In the genomic region with DNA sequence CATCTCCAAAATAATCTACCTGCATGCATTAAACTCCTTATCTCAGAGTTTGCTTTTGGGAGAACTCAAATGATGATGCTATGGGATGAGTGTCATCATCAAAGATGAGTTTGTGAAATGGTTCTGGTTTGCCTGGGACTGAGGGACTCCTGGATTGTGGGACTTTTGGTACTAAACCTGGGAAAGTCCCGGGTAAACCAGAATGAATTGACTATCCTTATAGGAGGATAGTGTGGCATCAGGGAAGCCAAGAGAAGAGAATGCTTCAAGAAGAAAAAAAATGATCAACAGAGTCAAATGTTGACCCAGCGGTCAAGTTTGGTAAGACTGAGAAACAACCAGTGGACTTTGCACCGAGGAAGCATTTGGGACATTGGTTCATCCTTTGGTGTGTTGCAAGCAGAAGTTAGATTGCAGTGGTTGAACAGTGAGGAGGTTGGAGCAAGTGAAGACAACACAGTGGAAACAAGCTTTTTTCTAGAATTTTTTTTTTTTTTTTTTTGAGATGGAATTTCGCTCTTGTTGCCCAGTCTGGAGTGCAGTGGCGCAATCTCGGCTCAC, we compare ENCODE assay signal across 1 cellular context.
TF ChIP-seq lines count a peak whose summit lies in the region.

No MANE protein-coding gene starts in this region.

TF ChIP-seq in HepG2, 621 proteins besides CTCF, POLR2A, EP300 and RAD21 (continued from another document and continues in another):
- TF ChIP-seq, protein P1, sequence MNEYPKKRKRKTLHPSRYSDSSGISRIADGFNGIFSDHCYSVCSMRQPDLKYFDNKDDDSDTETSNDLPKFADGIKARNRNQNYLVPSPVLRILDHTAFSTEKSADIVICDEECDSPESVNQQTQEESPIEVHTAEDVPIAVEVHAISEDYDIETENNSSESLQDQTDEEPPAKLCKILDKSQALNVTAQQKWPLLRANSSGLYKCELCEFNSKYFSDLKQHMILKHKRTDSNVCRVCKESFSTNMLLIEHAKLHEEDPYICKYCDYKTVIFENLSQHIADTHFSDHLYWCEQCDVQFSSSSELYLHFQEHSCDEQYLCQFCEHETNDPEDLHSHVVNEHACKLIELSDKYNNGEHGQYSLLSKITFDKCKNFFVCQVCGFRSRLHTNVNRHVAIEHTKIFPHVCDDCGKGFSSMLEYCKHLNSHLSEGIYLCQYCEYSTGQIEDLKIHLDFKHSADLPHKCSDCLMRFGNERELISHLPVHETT (CRISPR knock-in tag; conservative IDR thresholded peaks at IDR 0.05): no peak
- TF ChIP-seq U2AF2 (IDR thresholded peaks at IDR 0.05; ENCODE audit: low read depth, low read length) (no peak), ZNF777 (CRISPR knock-in tag; IDR thresholded peaks at IDR 0.05) (no peak), RARA (CRISPR knock-in tag; IDR thresholded peaks at IDR 0.05) (peak; percentile 71), ZNF598 (CRISPR knock-in tag; IDR thresholded peaks at IDR 0.05; ENCODE audit: borderline replicate concordance) (no peak), CEBPG (CRISPR knock-in tag; IDR thresholded peaks at IDR 0.05) (peak; percentile 90), ZNF124 (CRISPR knock-in tag; IDR thresholded peaks at IDR 0.05) (no peak), GATAD2A (CRISPR knock-in tag; IDR thresholded peaks at IDR 0.05) (peak; percentile 81), TAF1 (CRISPR knock-in tag; IDR thresholded peaks at IDR 0.05) (no peak), SPEN (CRISPR knock-in tag; IDR thresholded peaks at IDR 0.05; ENCODE audit: low read depth) (no peak), ZSCAN9 (CRISPR knock-in tag; IDR thresholded peaks at IDR 0.05; ENCODE audit: borderline replicate concordance) (no peak), RFXAP (CRISPR knock-in tag; IDR thresholded peaks at IDR 0.05; ENCODE audit: borderline replicate concordance) (no peak), ZC3H4 (CRISPR knock-in tag; IDR thresholded peaks at IDR 0.05; ENCODE audit: borderline replicate concordance) (no peak), NFE2L2 (IDR thresholded peaks at IDR 0.05; ENCODE audit: low read length) (no peak), PAX8 (CRISPR knock-in tag; IDR thresholded peaks at IDR 0.05; ENCODE audit: borderline replicate concordance) (no peak), ZNF567 (CRISPR knock-in tag; IDR thresholded peaks at IDR 0.05; ENCODE audit: borderline replicate concordance) (no peak), BRF2 (CRISPR knock-in tag; IDR thresholded peaks at IDR 0.05) (no peak), FOXK2 (IDR thresholded peaks at IDR 0.05) (no peak), REL (CRISPR knock-in tag; conservative IDR thresholded peaks at IDR 0.05) (no peak), GMEB1 (CRISPR knock-in tag; IDR thresholded peaks at IDR 0.05; ENCODE audit: borderline replicate concordance) (no peak), PITX1 (CRISPR knock-in tag; IDR thresholded peaks at IDR 0.05) (no peak), SALL2 (CRISPR knock-in tag; IDR thresholded peaks at IDR 0.05) (no peak), SRSF1 (optimal IDR thresholded peaks at IDR 0.05; ENCODE audit: low read depth, low read length) (no peak), ZNF12 (CRISPR knock-in tag; IDR thresholded peaks at IDR 0.05) (no peak), SP4 (CRISPR knock-in tag; IDR thresholded peaks at IDR 0.05) (no peak), HES4 (CRISPR knock-in tag; IDR thresholded peaks at IDR 0.05; ENCODE audit: borderline replicate concordance) (no peak), ZFY (CRISPR knock-in tag; IDR thresholded peaks at IDR 0.05) (no peak), TRAFD1 (CRISPR knock-in tag; IDR thresholded peaks at IDR 0.05; ENCODE audit: borderline replicate concordance) (no peak), ZNF234 (CRISPR knock-in tag; conservative IDR thresholded peaks at IDR 0.05) (no peak), HDAC2 (CRISPR knock-in tag; IDR thresholded peaks at IDR 0.05) (peak; percentile 30; the same call in 1 of the 2 replicates), ZSCAN25 (CRISPR knock-in tag; IDR thresholded peaks at IDR 0.05) (no peak), CENPBD1 (CRISPR knock-in tag; IDR thresholded peaks at IDR 0.05; ENCODE audit: borderline replicate concordance, low read depth) (no peak), IKZF1 (IDR thresholded peaks at IDR 0.05) (no peak), ZNF335 (CRISPR knock-in tag; IDR thresholded peaks at IDR 0.05) (no peak), IKZF4 (CRISPR knock-in tag; IDR thresholded peaks at IDR 0.05; ENCODE audit: borderline replicate concordance, low read depth, not compliant biosample characterization) (no peak), ZNF563 (CRISPR knock-in tag; IDR thresholded peaks at IDR 0.05) (no peak), ZNF891 (CRISPR knock-in tag; IDR thresholded peaks at IDR 0.05) (no peak), SIX1 (CRISPR knock-in tag; IDR thresholded peaks at IDR 0.05; ENCODE audit: borderline replicate concordance) (no peak), ZNF34 (CRISPR knock-in tag; IDR thresholded peaks at IDR 0.05; ENCODE audit: borderline replicate concordance) (no peak), GLMP (CRISPR knock-in tag; IDR thresholded peaks at IDR 0.05; ENCODE audit: borderline replicate concordance) (no peak), THRA (CRISPR knock-in tag; IDR thresholded peaks at IDR 0.05; ENCODE audit: borderline replicate concordance) (0 out of 2 replicates have a peak, but pooled peaks have one; percentile 28), KDM4B (CRISPR knock-in tag; IDR thresholded peaks at IDR 0.05) (no peak), MTF1 (CRISPR knock-in tag; IDR thresholded peaks at IDR 0.05) (no peak)
- TF ChIP-seq, protein P2, sequence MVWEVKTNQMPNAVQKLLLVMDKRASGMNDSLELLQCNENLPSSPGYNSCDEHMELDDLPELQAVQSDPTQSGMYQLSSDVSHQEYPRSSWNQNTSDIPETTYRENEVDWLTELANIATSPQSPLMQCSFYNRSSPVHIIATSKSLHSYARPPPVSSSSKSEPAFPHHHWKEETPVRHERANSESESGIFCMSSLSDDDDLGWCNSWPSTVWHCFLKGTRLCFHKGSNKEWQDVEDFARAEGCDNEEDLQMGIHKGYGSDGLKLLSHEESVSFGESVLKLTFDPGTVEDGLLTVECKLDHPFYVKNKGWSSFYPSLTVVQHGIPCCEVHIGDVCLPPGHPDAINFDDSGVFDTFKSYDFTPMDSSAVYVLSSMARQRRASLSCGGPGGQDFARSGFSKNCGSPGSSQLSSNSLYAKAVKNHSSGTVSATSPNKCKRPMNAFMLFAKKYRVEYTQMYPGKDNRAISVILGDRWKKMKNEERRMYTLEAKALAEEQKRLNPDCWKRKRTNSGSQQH (CRISPR knock-in tag; IDR thresholded peaks at IDR 0.05; ENCODE audit: low read depth): 0 out of 2 replicates have a peak, but pooled peaks have one; percentile 38
- TF ChIP-seq, protein P3, sequence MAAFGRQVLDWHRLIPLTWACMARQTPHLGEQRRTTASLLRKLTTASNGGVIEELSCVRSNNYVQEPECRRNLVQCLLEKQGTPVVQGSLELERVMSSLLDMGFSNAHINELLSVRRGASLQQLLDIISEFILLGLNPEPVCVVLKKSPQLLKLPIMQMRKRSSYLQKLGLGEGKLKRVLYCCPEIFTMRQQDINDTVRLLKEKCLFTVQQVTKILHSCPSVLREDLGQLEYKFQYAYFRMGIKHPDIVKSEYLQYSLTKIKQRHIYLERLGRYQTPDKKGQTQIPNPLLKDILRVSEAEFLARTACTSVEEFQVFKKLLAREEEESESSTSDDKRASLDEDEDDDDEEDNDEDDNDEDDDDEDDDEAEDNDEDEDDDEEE (CRISPR knock-in tag; IDR thresholded peaks at IDR 0.05): no peak
- TF ChIP-seq, protein P4, sequence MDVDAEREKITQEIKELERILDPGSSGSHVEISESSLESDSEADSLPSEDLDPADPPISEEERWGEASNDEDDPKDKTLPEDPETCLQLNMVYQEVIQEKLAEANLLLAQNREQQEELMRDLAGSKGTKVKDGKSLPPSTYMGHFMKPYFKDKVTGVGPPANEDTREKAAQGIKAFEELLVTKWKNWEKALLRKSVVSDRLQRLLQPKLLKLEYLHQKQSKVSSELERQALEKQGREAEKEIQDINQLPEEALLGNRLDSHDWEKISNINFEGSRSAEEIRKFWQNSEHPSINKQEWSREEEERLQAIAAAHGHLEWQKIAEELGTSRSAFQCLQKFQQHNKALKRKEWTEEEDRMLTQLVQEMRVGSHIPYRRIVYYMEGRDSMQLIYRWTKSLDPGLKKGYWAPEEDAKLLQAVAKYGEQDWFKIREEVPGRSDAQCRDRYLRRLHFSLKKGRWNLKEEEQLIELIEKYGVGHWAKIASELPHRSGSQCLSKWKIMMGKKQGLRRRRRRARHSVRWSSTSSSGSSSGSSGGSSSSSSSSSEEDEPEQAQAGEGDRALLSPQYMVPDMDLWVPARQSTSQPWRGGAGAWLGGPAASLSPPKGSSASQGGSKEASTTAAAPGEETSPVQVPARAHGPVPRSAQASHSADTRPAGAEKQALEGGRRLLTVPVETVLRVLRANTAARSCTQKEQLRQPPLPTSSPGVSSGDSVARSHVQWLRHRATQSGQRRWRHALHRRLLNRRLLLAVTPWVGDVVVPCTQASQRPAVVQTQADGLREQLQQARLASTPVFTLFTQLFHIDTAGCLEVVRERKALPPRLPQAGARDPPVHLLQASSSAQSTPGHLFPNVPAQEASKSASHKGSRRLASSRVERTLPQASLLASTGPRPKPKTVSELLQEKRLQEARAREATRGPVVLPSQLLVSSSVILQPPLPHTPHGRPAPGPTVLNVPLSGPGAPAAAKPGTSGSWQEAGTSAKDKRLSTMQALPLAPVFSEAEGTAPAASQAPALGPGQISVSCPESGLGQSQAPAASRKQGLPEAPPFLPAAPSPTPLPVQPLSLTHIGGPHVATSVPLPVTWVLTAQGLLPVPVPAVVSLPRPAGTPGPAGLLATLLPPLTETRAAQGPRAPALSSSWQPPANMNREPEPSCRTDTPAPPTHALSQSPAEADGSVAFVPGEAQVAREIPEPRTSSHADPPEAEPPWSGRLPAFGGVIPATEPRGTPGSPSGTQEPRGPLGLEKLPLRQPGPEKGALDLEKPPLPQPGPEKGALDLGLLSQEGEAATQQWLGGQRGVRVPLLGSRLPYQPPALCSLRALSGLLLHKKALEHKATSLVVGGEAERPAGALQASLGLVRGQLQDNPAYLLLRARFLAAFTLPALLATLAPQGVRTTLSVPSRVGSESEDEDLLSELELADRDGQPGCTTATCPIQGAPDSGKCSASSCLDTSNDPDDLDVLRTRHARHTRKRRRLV (CRISPR knock-in tag; IDR thresholded peaks at IDR 0.05): no peak
- TF ChIP-seq, protein P5, sequence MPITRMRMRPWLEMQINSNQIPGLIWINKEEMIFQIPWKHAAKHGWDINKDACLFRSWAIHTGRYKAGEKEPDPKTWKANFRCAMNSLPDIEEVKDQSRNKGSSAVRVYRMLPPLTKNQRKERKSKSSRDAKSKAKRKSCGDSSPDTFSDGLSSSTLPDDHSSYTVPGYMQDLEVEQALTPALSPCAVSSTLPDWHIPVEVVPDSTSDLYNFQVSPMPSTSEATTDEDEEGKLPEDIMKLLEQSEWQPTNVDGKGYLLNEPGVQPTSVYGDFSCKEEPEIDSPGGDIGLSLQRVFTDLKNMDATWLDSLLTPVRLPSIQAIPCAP (CRISPR knock-in tag; IDR thresholded peaks at IDR 0.05; ENCODE audit: low read depth): no peak
